Comparison of ENCODE assay signal across 20 cellular contexts in the genomic region with DNA sequence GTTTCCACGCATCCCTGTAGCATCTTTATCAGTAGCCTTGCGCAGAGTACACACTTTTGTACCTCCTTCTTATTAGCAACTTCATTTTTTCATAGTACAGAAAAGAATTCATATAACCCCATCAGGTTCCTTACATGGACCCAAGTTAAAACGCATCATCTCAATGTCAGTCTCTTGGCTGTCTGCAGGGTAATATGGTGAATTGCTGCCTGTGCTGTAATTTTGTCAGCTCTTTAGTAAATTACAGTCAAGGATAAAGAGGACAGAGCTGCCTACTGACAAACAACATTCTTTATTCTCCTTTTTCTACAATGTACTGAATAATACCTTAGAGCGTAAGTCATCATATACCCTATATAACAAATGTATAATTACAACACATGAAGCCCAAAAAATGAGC.
A peak's percentile ranks its signal among the peaks of the same experiment; 100 is the strongest.
DNase-seq lines count a peak whose midpoint lies in the region; ATAC-seq, FAIRE-seq and TF ChIP-seq lines count a peak whose summit lies in the region.
"Had no signal": no experiment of that assay in that cellular context is flagged by ENCODE, and none has a peak within 500 bp of the region (broad histone marks: within the 10 kb centered on the region; RNA-seq: fewer than 3 reads in every experiment).

No MANE protein-coding gene starts in this region.

- WGBS in GM23248 (ENCODE audit: low coverage in 1 of 2, low lambda C conversion rate in 2 of 2, missing lambda C conversion rate in 2 of 2), 2 experiments = 91 to 97% methylated on average over 4 of the region's 4 CpGs

- BruUV-seq in PC-3 (replicated peaks; lab: Mats Ljungman, UMichigan) = no TSS peak

- no peaks in the 10 kb centered on the region for H3K36me3 ChIP-seq in GM23248 (ENCODE audit: low read depth)
- H3K36me3 ChIP-seq in PC-3 (ENCODE audit: low read depth, low read length) = no peaks in the 10 kb centered on the region
- no peaks in the 10 kb centered on the region for H3K36me3 ChIP-seq in Karpas-422 (ENCODE audit: insufficient read depth, low read length)
- H3K36me3 ChIP-seq: BLaER1 had no signal

- H3K27me3 ChIP-seq in GM23248 (replicated peaks; ENCODE audit: insufficient read depth) (no peaks in the 10 kb centered on the region), PC-3 (ENCODE audit: low read length) (no peaks in the 10 kb centered on the region), Karpas-422 (ENCODE audit: low read length) (no peaks in the 10 kb centered on the region)
- H3K27me3 ChIP-seq: BLaER1 had no signal

- H3K9ac ChIP-seq in GM23248 = no peak overlapping the region
- no peak overlapping the region for H3K9ac ChIP-seq in PC-3 (ENCODE audit: low read length)
- H3K9ac ChIP-seq in Karpas-422 (ENCODE audit: low read length) = no peak overlapping the region
- H3K9ac ChIP-seq: BLaER1 had no signal

- H3K79me2 ChIP-seq in GM23248 (ENCODE audit: insufficient read depth) = no peaks in the 10 kb centered on the region
- H3K79me2 ChIP-seq in PC-3 (ENCODE audit: low read length) = no peaks in the 10 kb centered on the region
- H3K79me2 ChIP-seq in Karpas-422 (ENCODE audit: low read length) = no peaks in the 10 kb centered on the region

- in situ Hi-C loops in GM23248 (cut with MboI) = loop anchor here (10.0 kb wide), 1 partner anchor 100 kb away; no protein-coding TSS in a partner anchor

- no peak for ATAC-seq in PC-3
- ATAC-seq: CD8-positive, alpha-beta T cell; GM23338; HCT116 had no signal

- H3F3A ChIP-seq in GM23248 (ENCODE audit: insufficient read depth) = no peaks in the 10 kb centered on the region
- no peaks in the 10 kb centered on the region for H3F3A ChIP-seq in PC-3 (ENCODE audit: low read length, unreplicated experiment)

- H3K4me3 ChIP-seq in GM23248 = no peak overlapping the region
- no peak overlapping the region for H3K4me3 ChIP-seq in PC-3 (ENCODE audit: low read length)
- no peak overlapping the region for H3K4me3 ChIP-seq in Karpas-422 (ENCODE audit: low read length)
- H3K4me3 ChIP-seq: BLaER1, GM23338 had no signal

- no peak for TF ChIP-seq CTCF in PC-3 (conservative IDR thresholded peaks at IDR 0.05; ENCODE audit: low read depth, low read length)

- POLR2A ChIA-PET in PC-3 (lab: Charles Lee; ENCODE audit: unreplicated experiment) = no interaction called here

- H3K27ac ChIP-seq in GM23248 (no peak overlapping the region), PC-3 (ENCODE audit: low read length) (no peak overlapping the region), Karpas-422 (ENCODE audit: low read length) (no peak overlapping the region)
- H3K27ac ChIP-seq: 22Rv1, BLaER1, C4-2B had no signal

- peak; percentile 14 for FAIRE-seq in GM12892 (lab: Jason Lieb, UNC)
- FAIRE-seq: G401.6 had no signal

- H3K4me2 ChIP-seq in GM23248 (ENCODE audit: unreplicated experiment) (no peak overlapping the region), PC-3 (ENCODE audit: low read length) (no peak overlapping the region), Karpas-422 (ENCODE audit: low read depth, low read length, poor library complexity, severe bottlenecking) (no peak overlapping the region)
- H3K4me2 ChIP-seq: BLaER1, GM23338 had no signal

- H3K4me1 ChIP-seq in GM23248 (ENCODE audit: insufficient read depth) = no peaks in the 10 kb centered on the region; the same call in 1 of the 2 replicates
- H3K4me1 ChIP-seq in PC-3 (ENCODE audit: insufficient read depth, low read length) = peaks cover 15% of the 10 kb centered on the region
- H3K4me1 ChIP-seq in Karpas-422 (ENCODE audit: low read length) = no peaks in the 10 kb centered on the region
- H3K4me1 ChIP-seq: BLaER1, Caco-2 had no signal

- 0 out of 2 replicates have a peak overlapping the region, but pooled peaks have one; percentile 36 for H2AFZ ChIP-seq in GM23248
- H2AFZ ChIP-seq in PC-3 (ENCODE audit: low read length) = 0 out of 2 replicates have a peak overlapping the region, but pooled peaks have one; percentile 21
- no peak overlapping the region for H2AFZ ChIP-seq in Karpas-422 (ENCODE audit: low read length)
- H2AFZ ChIP-seq: GM23338 had no signal

- H4K20me1 ChIP-seq in GM23248 (ENCODE audit: insufficient read depth) (no peaks in the 10 kb centered on the region), PC-3 (ENCODE audit: low read length) (no peaks in the 10 kb centered on the region), Karpas-422 (ENCODE audit: insufficient read depth, low read depth, low read length) (no peaks in the 10 kb centered on the region)
- H4K20me1 ChIP-seq: BLaER1 had no signal

- no peak for TF ChIP-seq POLR2A in GM12892 (IDR thresholded peaks at IDR 0.05; ENCODE audit: low read depth, low read length)

- DNase-seq in NCI-H748 (lab: John Stamatoyannopoulos, UW; ENCODE audit: unreplicated experiment) (peak; percentile 9), NCI-H748 treated with DMSO at 0.1 percent for 48 hours (lab: John Stamatoyannopoulos, UW) (no peak), GM12892 (ENCODE audit: insufficient read length) (no peak), GM23248 (no peak), PC-3 (no peak), NCI-H2029 (lab: John Stamatoyannopoulos, UW) (no peak), Karpas-422 (no peak)
- DNase-seq in effector CD8-positive, alpha-beta T cell (lab: John Stamatoyannopoulos, UW) = no peak
- DNase-seq: Caco-2; CD4-positive, CD25-positive, alpha-beta regulatory T cell; CD8-positive, alpha-beta T cell; DMS153; DND-41; H9 had no signal

- CTCF ChIA-PET in PC-3 (lab: Charles Lee) = interaction anchor here (1.6 to 2.2 kb wide), 2 partner anchors 24 to 101 kb away, joined by 8 to 33 read pairs; no protein-coding TSS in a partner anchor

- intact Hi-C loops in PC-3 (cut with micrococcal nuclease) = loop anchor here (5.0 kb wide), 1 partner anchor 342 kb away; no protein-coding TSS in a partner anchor

- H3K9me3 ChIP-seq in GM23248 (ENCODE audit: low read depth) (no peaks in the 10 kb centered on the region), PC-3 (ENCODE audit: low read length) (no peaks in the 10 kb centered on the region), Karpas-422 (ENCODE audit: low read length) (no peaks in the 10 kb centered on the region)
- H3K9me3 ChIP-seq: BLaER1, Caco-2 had no signal

- no peaks in the 10 kb centered on the region for H3K9me2 ChIP-seq in GM23248 (ENCODE audit: insufficient read depth)
- H3K9me2 ChIP-seq in PC-3 (replicated peaks; ENCODE audit: low read length) = no peaks in the 10 kb centered on the region
- H3K9me2 ChIP-seq in Karpas-422 (replicated peaks; ENCODE audit: insufficient read depth, low read length) = no peaks in the 10 kb centered on the region
